8 cellular contexts compared by ENCODE assay signal in genomic region chr1:164602480-164603093, GRCh38. TPM values are rescaled to one million over a fixed set of nuclear protein-coding genes. Genes with fewer than 3 reads are reported as not detected.
A peak's percentile ranks its signal among the peaks of the same experiment; 100 is the strongest.
DNase-seq lines count a peak whose midpoint lies in the region; ATAC-seq, FAIRE-seq and TF ChIP-seq lines count a peak whose summit lies in the region.

No MANE protein-coding gene starts in this region.

- H3K4me2 ChIP-seq in astrocyte (ENCODE audit: low read length) (peak overlapping the region; percentile 71), keratinocyte (ENCODE audit: control insufficient read depth, extremely low read depth, insufficient read depth, low read depth, low read length) (peak overlapping the region; percentile 57)

- no peak overlapping the region for H3K27ac ChIP-seq in astrocyte (ENCODE audit: low read depth, low read length)
- H3K27ac ChIP-seq in keratinocyte (ENCODE audit: control insufficient read depth, insufficient read depth, low read length) = peak overlapping the region; percentile 15
- H3K27ac ChIP-seq in transverse colon = peak overlapping the region; percentile 80 to 85 (median 84)
- no peak overlapping the region for H3K27ac ChIP-seq in CD8-positive, alpha-beta memory T cell (ENCODE audit: low read depth, low read length)

- H4K20me1 ChIP-seq in astrocyte (ENCODE audit: insufficient read depth, low read length) (no peaks in the 10 kb centered on the region), keratinocyte (ENCODE audit: control insufficient read depth, extremely low read depth, insufficient read depth, low read length) (no peaks in the 10 kb centered on the region)

- H3K27me3 Mint-ChIP-seq in astrocyte (ENCODE audit: low read depth, unreplicated experiment) = no peaks in the 10 kb centered on the region
- H3K27me3 Mint-ChIP-seq in CD8-positive, alpha-beta memory T cell = peaks cover 0 to 4% of the 10 kb centered on the region in 2 donors
- peaks cover 2% of the 10 kb centered on the region for H3K27me3 Mint-ChIP-seq in activated naive CD4-positive, alpha-beta T cell treated with anti-CD3 and anti-CD28 coated beads for 36 hours (ENCODE audit: low read depth)

- CTCF ChIA-PET in CD8-positive, alpha-beta memory T cell (lab: Charles Lee) = no interaction called here
- CTCF ChIA-PET in activated naive CD4-positive, alpha-beta T cell treated with anti-CD3 and anti-CD28 coated beads for 36 hours (lab: Charles Lee) = interaction anchor here (0.6 to 0.7 kb wide), 2 partner anchors 482 to 1937 kb away, joined by 3 to 4 read pairs; no protein-coding TSS in a partner anchor

- H3K36me3 ChIP-seq in astrocyte (ENCODE audit: insufficient read depth, low read length) (no peaks in the 10 kb centered on the region), keratinocyte (ENCODE audit: control insufficient read depth in 2 of 2, extremely low read depth in 1 of 2, insufficient read depth in 2 of 2, low read length in 2 of 2) (no peaks in the 10 kb centered on the region), transverse colon (no peaks in the 10 kb centered on the region)
- H3K36me3 ChIP-seq in CD8-positive, alpha-beta memory T cell (ENCODE audit: insufficient read depth, low read length) = no peaks in the 10 kb centered on the region

- H3K4me3 ChIP-seq in astrocyte (ENCODE audit: insufficient read depth, low read depth, low read length) (no peak overlapping the region), keratinocyte (ENCODE audit: control insufficient read depth in 2 of 3, extremely low read depth in 1 of 3, insufficient read depth in 2 of 3, low read depth in 1 of 3, low read length in 3 of 3) (peak overlapping the region in 1 of 3 experiments; percentile 21), transverse colon (peak overlapping the region in 2 of 4 donors; percentile 15 to 29)
- H3K4me3 ChIP-seq in CD8-positive, alpha-beta memory T cell (ENCODE audit: low read length) = no peak overlapping the region

- TF ChIP-seq CTCF in astrocyte (IDR thresholded peaks at IDR 0.05; ENCODE audit: insufficient read depth, low read depth, low read length) (no peak), keratinocyte (optimal IDR thresholded peaks at IDR 0.05 in 1 of 3, IDR thresholded peaks at IDR 0.05 in 1 of 3, conservative IDR thresholded peaks at IDR 0.05 in 1 of 3; ENCODE audit: extremely low read depth in 1 of 3, insufficient read depth in 2 of 3, low read length in 3 of 3) (no peak), transverse colon (IDR thresholded peaks at IDR 0.05) (no peak)

- H3K4me1 Mint-ChIP-seq in astrocyte (ENCODE audit: low read depth, unreplicated experiment) = peaks cover 18% of the 10 kb centered on the region
- no peaks in the 10 kb centered on the region for H3K4me1 Mint-ChIP-seq in CD8-positive, alpha-beta memory T cell
- H3K4me1 Mint-ChIP-seq in activated naive CD4-positive, alpha-beta T cell treated with anti-CD3 and anti-CD28 coated beads for 36 hours (ENCODE audit: low read depth) = no peaks in the 10 kb centered on the region

- H3K4me1 ChIP-seq in astrocyte (ENCODE audit: insufficient read depth, low read length) (peaks cover 18% of the 10 kb centered on the region), keratinocyte (ENCODE audit: control insufficient read depth, extremely low read depth, insufficient read depth, low read length) (peaks cover 17% of the 10 kb centered on the region), transverse colon (peaks cover 7 to 72% (median 51%) of the 10 kb centered on the region in 4 donors)
- H3K4me1 ChIP-seq in CD8-positive, alpha-beta memory T cell (ENCODE audit: insufficient read depth, low read length) = no peaks in the 10 kb centered on the region

- peaks cover 8% of the 10 kb centered on the region for H3K79me2 ChIP-seq in astrocyte (ENCODE audit: insufficient read depth, low read length)
- no peaks in the 10 kb centered on the region for H3K79me2 ChIP-seq in keratinocyte (ENCODE audit: control insufficient read depth, insufficient read depth, low read length)

- dilution Hi-C loops in keratinocyte (cut with MboI; ENCODE audit: extremely low pct_ligation_motif_present, low sequenced_read_pairs) = no loop called here

- no peaks in the 10 kb centered on the region for H3K27me3 ChIP-seq in astrocyte (ENCODE audit: insufficient read depth, low read length)
- no peaks in the 10 kb centered on the region for H3K27me3 ChIP-seq in keratinocyte (ENCODE audit: control insufficient read depth, extremely low read depth, insufficient read depth, low read length)
- H3K27me3 ChIP-seq in transverse colon = no peaks in the 10 kb centered on the region
- no peaks in the 10 kb centered on the region for H3K27me3 ChIP-seq in CD8-positive, alpha-beta memory T cell (ENCODE audit: insufficient read depth, low read length, poor library complexity, severe bottlenecking)

- FAIRE-seq in astrocyte (lab: Jason Lieb, UNC) (no peak), keratinocyte (lab: Jason Lieb, UNC) (no peak)

- no peak for TF ChIP-seq POLR2A in transverse colon (IDR thresholded peaks at IDR 0.05)

- no peaks in the 10 kb centered on the region for H3K9me3 ChIP-seq in astrocyte (ENCODE audit: insufficient read depth, low read depth, low read length)
- no peaks in the 10 kb centered on the region for H3K9me3 ChIP-seq in keratinocyte (ENCODE audit: control insufficient read depth, low read depth, low read length)
- no peaks in the 10 kb centered on the region for H3K9me3 ChIP-seq in transverse colon
- H3K9me3 ChIP-seq in CD8-positive, alpha-beta memory T cell (ENCODE audit: low read length) = no peaks in the 10 kb centered on the region

- H3K9me1 ChIP-seq in keratinocyte (ENCODE audit: control insufficient read depth, extremely low read depth, insufficient read depth, low read length) = no peaks in the 10 kb centered on the region

- H3K9ac ChIP-seq in astrocyte (ENCODE audit: low read length) (peak overlapping the region; percentile 23), keratinocyte (ENCODE audit: control insufficient read depth, extremely low read depth, insufficient read depth, low read length) (peak overlapping the region; percentile 35)

- H3K27ac Mint-ChIP-seq in astrocyte (ENCODE audit: unreplicated experiment) = peak overlapping the region; percentile 86
- no peak overlapping the region for H3K27ac Mint-ChIP-seq in CD8-positive, alpha-beta memory T cell
- H3K27ac Mint-ChIP-seq in activated naive CD4-positive, alpha-beta T cell treated with anti-CD3 and anti-CD28 coated beads for 36 hours = no peak overlapping the region

- no peak for TF ChIP-seq EP300 in transverse colon (IDR thresholded peaks at IDR 0.05; ENCODE audit: low read depth)

- intact Hi-C loops in transverse colon (cut with DNase I; ENCODE audit: low total_unique reads) = no loop called here
- intact Hi-C loops in activated naive CD4-positive, alpha-beta T cell treated with anti-CD3 and anti-CD28 coated beads for 36 hours (cut with micrococcal nuclease) = no loop called here

- DNase-seq in NCI-H1417 (lab: John Stamatoyannopoulos, UW) (peak in 2 of 3 experiments; percentile 61 to 76), NCI-H1417 treated with DMSO at 0.1 percent for 48 hours (lab: John Stamatoyannopoulos, UW) (no peak), astrocyte (ENCODE audit: low read depth) (peak; percentile 81), keratinocyte (ENCODE audit: low read depth, low spot score) (no peak), transverse colon (peak; percentile 56)
- DNase-seq in CD8-positive, alpha-beta memory T cell = no peak
- DNase-seq in activated naive CD4-positive, alpha-beta T cell treated with anti-CD3 and anti-CD28 coated beads for 36 hours = no peak

- whole genome bisulfite sequencing in transverse colon (ENCODE audit: low coverage in 1 of 2), 2 donors = 15 to 22% methylated on average over 5 to 10 of the region's 10 CpGs

- H3K4me3 Mint-ChIP-seq in astrocyte (ENCODE audit: unreplicated experiment) = peak overlapping the region; percentile 71
- H3K4me3 Mint-ChIP-seq in CD8-positive, alpha-beta memory T cell = no peak overlapping the region
- H3K4me3 Mint-ChIP-seq in activated naive CD4-positive, alpha-beta T cell treated with anti-CD3 and anti-CD28 coated beads for 36 hours = no peak overlapping the region

- no peak for ATAC-seq in HG03039 (IDR thresholded peaks at IDR 0.05; ENCODE audit: unreplicated experiment)

- POLR2A ChIA-PET in CD8-positive, alpha-beta memory T cell (lab: Charles Lee) = no interaction called here

- no peaks in the 10 kb centered on the region for H3K36me3 Mint-ChIP-seq in astrocyte (ENCODE audit: low read depth, unreplicated experiment)
- H3K36me3 Mint-ChIP-seq in CD8-positive, alpha-beta memory T cell = no peaks in the 10 kb centered on the region
- no peaks in the 10 kb centered on the region for H3K36me3 Mint-ChIP-seq in activated naive CD4-positive, alpha-beta T cell treated with anti-CD3 and anti-CD28 coated beads for 36 hours (ENCODE audit: low read depth)

- H3K9me3 Mint-ChIP-seq in astrocyte (ENCODE audit: unreplicated experiment) = no peaks in the 10 kb centered on the region
- H3K9me3 Mint-ChIP-seq in CD8-positive, alpha-beta memory T cell = peaks cover 0 to 1% (median 0%) of the 10 kb centered on the region in 5 donors
- no peaks in the 10 kb centered on the region for H3K9me3 Mint-ChIP-seq in activated naive CD4-positive, alpha-beta T cell treated with anti-CD3 and anti-CD28 coated beads for 36 hours

- H2AFZ ChIP-seq in astrocyte (ENCODE audit: low read depth, low read length) (peak overlapping the region; percentile 31), keratinocyte (ENCODE audit: control insufficient read depth, low read length) (peak overlapping the region; percentile 60)

- in situ Hi-C loops in transverse colon (cut with MboI; ENCODE audit: low pct_ligation_motif_present in 1 of 4, low pct_unique_long_range_greater_than_20kb in 1 of 4, low sequenced_read_pairs in 3 of 4) = no loop called here

RNA-seq across cellular contexts. Expression of gene PBX1, which starts 43.6 kb away (rescaled TPM):
- 34.2 and 37.2 TPM in 2 replicates for total RNA-seq in astrocyte
- 1.3 to 3.5 TPM (median 2.2 TPM) in 3 replicates for polyA plus RNA-seq in keratinocyte
- 0.91 TPM for polyA plus RNA-seq in keratinocyte (2011; ENCODE audit: low read depth)
- polyA plus RNA-seq in keratinocyte (2011; cell fraction: cytosol; rRNA removed) = 1.9 and 2.1 TPM in 2 replicates
- polyA plus RNA-seq in keratinocyte (2011; cell fraction: nucleus; rRNA removed) = 1.5 and 2.4 TPM in 2 replicates
- polyA plus RNA-seq in keratinocyte (2012; ENCODE audit: low replicate concordance) = 0.97 and 1.7 TPM in 2 replicates
- polyA minus RNA-seq in keratinocyte = 2.0 to 3.8 TPM (median 3.1 TPM) in 3 replicates
- polyA minus RNA-seq in keratinocyte (2011; cell fraction: cytosol; rRNA and poly(A)+ RNA removed) = 0.77 TPM
- polyA minus RNA-seq in keratinocyte (2011; cell fraction: nucleus; rRNA and poly(A)+ RNA removed) = 2.4 and 8.2 TPM in 2 replicates
- total RNA-seq in transverse colon = 10 to 100 TPM; 46.8 to 77.2 (median 50.7) TPM
- under 1 TPM; 0.13 to 0.16 TPM for total RNA-seq in CD8-positive, alpha-beta memory T cell
- 0.05 TPM for polyA plus RNA-seq in CD8-positive, alpha-beta memory T cell
- total RNA-seq in activated naive CD4-positive, alpha-beta T cell treated with anti-CD3 and anti-CD28 coated beads for 36 hours = under 1 TPM; 0.27 to 0.31 TPM

Comparison
In these comparisons a context has a peak if more than half of its experiments do, and no peak if none do; other contexts are left out.
1. DNase-seq: peak in NCI-H1417 (2 of 3), astrocyte (single experiment) and transverse colon (single experiment); none in NCI-H1417 treated with DMSO at 0.1 percent for 48 hours (single experiment), keratinocyte (single experiment), CD8-positive, alpha-beta memory T cell (0 of 5) and activated naive CD4-positive, alpha-beta T cell treated with anti-CD3 and anti-CD28 coated beads for 36 hours (single experiment).
2. H3K27ac ChIP-seq: peak in keratinocyte (single experiment) and transverse colon (4 of 4); none in astrocyte (single experiment) and CD8-positive, alpha-beta memory T cell (single experiment).
3. RNA of gene PBX1, which starts 43.6 kb away (total RNA-seq): 46.8 to 77.2 TPM in transverse colon and 34.2 to 37.2 TPM in astrocyte; 0.27 to 0.31 TPM in activated naive CD4-positive, alpha-beta T cell treated with anti-CD3 and anti-CD28 coated beads for 36 hours and 0.13 to 0.16 TPM in CD8-positive, alpha-beta memory T cell; every median in the first group is over 10 times any median in the second.